ENCODE assay signal across 1 cellular context in genomic region chr22:19522881-19523239, GRCh38.
TF ChIP-seq lines count a peak whose summit lies in the region.

No MANE protein-coding gene starts in this region.

TF ChIP-seq in GM23338, 12 proteins besides CTCF, POLR2A, EP300 and RAD21 (continued from another document):
- TF ChIP-seq ETS1 (IDR thresholded peaks at IDR 0.05) (no peak), ZNF114 (CRISPR knock-in tag; IDR thresholded peaks at IDR 0.05) (no peak), EZH2phosphoT487 (IDR thresholded peaks at IDR 0.05; ENCODE audit: unreplicated experiment) (no peak), REST (IDR thresholded peaks at IDR 0.05; ENCODE audit: unreplicated experiment) (no peak)
